ENCODE assay signal across 8 cellular contexts in the genomic region with DNA sequence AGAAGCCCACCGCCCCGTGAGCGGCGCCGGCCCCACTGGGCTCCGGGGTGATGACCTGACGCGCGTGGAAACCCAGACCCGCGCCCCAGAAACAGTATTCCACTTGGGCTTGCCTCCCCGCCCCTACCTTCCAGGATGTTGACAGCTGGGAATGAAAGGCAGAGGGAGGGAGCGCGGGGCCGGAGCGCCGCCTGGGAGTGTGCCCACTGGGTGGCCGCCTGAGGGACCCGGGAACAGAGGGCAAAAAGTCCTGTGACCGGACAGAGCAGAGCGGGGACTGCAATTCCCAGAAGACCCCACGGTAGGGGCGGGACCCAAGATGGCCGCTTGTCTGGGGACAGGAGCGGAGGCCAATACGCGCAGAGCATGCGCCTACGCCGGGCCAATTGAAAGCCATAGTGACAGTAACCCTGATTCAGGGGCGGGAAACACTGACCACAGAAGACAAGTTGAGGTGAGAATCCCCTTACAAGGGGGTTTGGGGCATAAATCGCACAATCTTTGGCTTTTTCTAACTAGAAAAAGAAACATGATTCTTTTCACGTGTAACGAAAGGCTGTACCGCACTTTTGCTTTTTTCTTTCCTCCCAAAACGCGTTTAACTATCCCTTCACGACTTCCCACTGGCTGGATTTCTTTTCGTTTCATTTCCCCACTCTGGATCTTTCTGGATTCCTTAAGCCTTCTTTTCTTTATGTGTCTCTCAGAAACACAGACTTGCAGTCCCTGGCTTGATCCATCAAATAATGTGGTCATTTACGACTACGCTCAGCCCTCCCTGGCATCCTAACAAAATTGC. TPM values are rescaled to one million over a fixed set of nuclear protein-coding genes. Genes with fewer than 3 reads are reported as not detected.
A peak's percentile ranks its signal among the peaks of the same experiment; 100 is the strongest.
DNase-seq lines count a peak whose midpoint lies in the region; ATAC-seq and TF ChIP-seq lines count a peak whose summit lies in the region.

Gene FHIT, minus strand, starts transcription at position 279 of the 799 bp plus-strand sequence.

- TF ChIP-seq CTCF in CD14-positive monocyte (IDR thresholded peaks at IDR 0.05): no peak

- no peaks in the 10 kb centered on the region for H3K9me3 Mint-ChIP-seq in CD14-positive monocyte
- no peaks in the 10 kb centered on the region for H3K9me3 Mint-ChIP-seq in dendritic cell treated with granulocyte-macrophage colony-stimulating factor and Interleukin-4, amounts not matched to agents 40 ng/mL and 50 ng/mL, for 4 days

- H3K36me3 Mint-ChIP-seq in CD14-positive monocyte: no peaks in the 10 kb centered on the region
- H3K36me3 Mint-ChIP-seq in dendritic cell treated with granulocyte-macrophage colony-stimulating factor and Interleukin-4, amounts not matched to agents 40 ng/mL and 50 ng/mL, for 4 days (ENCODE audit: low read depth): peaks cover 11% of the 10 kb centered on the region

- intact Hi-C loops in CD14-positive monocyte (cut with micrococcal nuclease): no loop called here
- intact Hi-C loops in dendritic cell treated with granulocyte-macrophage colony-stimulating factor and Interleukin-4, amounts not matched to agents 40 ng/mL and 50 ng/mL, for 4 days (cut with micrococcal nuclease): loop anchor here (10.0 kb wide), 1 partner anchor 103 kb away; no protein-coding TSS in a partner anchor

- DNase-seq in CD14-positive monocyte (ENCODE audit: low spot score) (peak; percentile 92), NCI-H69 (lab: John Stamatoyannopoulos, UW) (peak; percentile 94), left lobe of liver (ENCODE audit: low spot score) (peak; percentile 98)
- DNase-seq in activated CD4-positive, alpha-beta T cell treated with anti-CD3 and anti-CD28 coated beads, Interleukin-2, amount 50 U/mL, for 1 hour: peak; percentile 85
- peak; percentile 91 to 92 for DNase-seq in stimulated activated CD4-positive, alpha-beta T cell treated with anti-CD3 and anti-CD28 coated beads, Interleukin-2, amount 100 ng/mL, for 24 hours

- H3K4me1 Mint-ChIP-seq in CD14-positive monocyte: peaks cover 16% of the 10 kb centered on the region
- H3K4me1 Mint-ChIP-seq in dendritic cell treated with granulocyte-macrophage colony-stimulating factor and Interleukin-4, amounts not matched to agents 40 ng/mL and 50 ng/mL, for 4 days (ENCODE audit: low read depth): peaks cover 19% of the 10 kb centered on the region

- peak within 1 kb of the TSS; percentile 53 to 89 (median 82) for H3K27ac Mint-ChIP-seq in CD14-positive monocyte
- peak within 1 kb of the TSS; percentile 85 for H3K27ac Mint-ChIP-seq in dendritic cell treated with granulocyte-macrophage colony-stimulating factor and Interleukin-4, amounts not matched to agents 40 ng/mL and 50 ng/mL, for 4 days

- H3K27me3 Mint-ChIP-seq in CD14-positive monocyte (ENCODE audit: low read depth in 3 of 3): peaks cover under 1 to 5% (median 2%) of the 10 kb centered on the region in 3 donors
- H3K27me3 Mint-ChIP-seq in dendritic cell treated with granulocyte-macrophage colony-stimulating factor and Interleukin-4, amounts not matched to agents 40 ng/mL and 50 ng/mL, for 4 days: no peaks in the 10 kb centered on the region

- H3K4me3 Mint-ChIP-seq in CD14-positive monocyte: peak within 1 kb of the TSS; percentile 83 to 97
- peak within 1 kb of the TSS; percentile 79 for H3K4me3 Mint-ChIP-seq in dendritic cell treated with granulocyte-macrophage colony-stimulating factor and Interleukin-4, amounts not matched to agents 40 ng/mL and 50 ng/mL, for 4 days

- ATAC-seq in GM19328 (IDR thresholded peaks at IDR 0.05; ENCODE audit: unreplicated experiment) (peak; percentile 89), HG03469 (IDR thresholded peaks at IDR 0.05; ENCODE audit: unreplicated experiment) (peak; percentile 92), left lobe of liver (peak; percentile 89)

RNA-seq across cellular contexts. Expression of gene FHIT, which starts in this region (rescaled TPM):
- 1 to 10 TPM; 1.7 to 3.4 TPM for polyA plus RNA-seq in CD14-positive monocyte
- total RNA-seq in left lobe of liver: 5.1 TPM

Comparison
In these comparisons a context has a peak if more than half of its experiments do, and no peak if none do; other contexts are left out.
1. Peak in every context shown above with its lines: DNase-seq and ATAC-seq.